Comparison of ENCODE assay signal across 8 cellular contexts in genomic region chr12:133130038-133130807, GRCh38. TPM values are rescaled to one million over a fixed set of nuclear protein-coding genes. Genes with fewer than 3 reads are reported as not detected.
DNase-seq lines count a peak whose midpoint lies in the region; ATAC-seq and TF ChIP-seq lines count a peak whose summit lies in the region.

Gene ZNF10 (plus strand): TSS chr12:133130627. CDS start chr12:133144493, 13,866 bp downstream.
Gene ZNF891 (minus strand): TSS chr12:133130274. CDS start chr12:133121918, 8,356 bp downstream.

- TF ChIP-seq CTCF in DOHH2 (IDR thresholded peaks at IDR 0.05; ENCODE audit: low read depth, low read length, poor library complexity, severe bottlenecking) = no peak
- no peak for TF ChIP-seq CTCF in fibroblast of the aortic adventitia (IDR thresholded peaks at IDR 0.05; ENCODE audit: insufficient read depth, low read length)
- no peak for TF ChIP-seq CTCF in nephron (IDR thresholded peaks at IDR 0.05; ENCODE audit: unreplicated experiment in 3 of 3)

- no peaks in the 10 kb centered on the region for H3K27me3 Mint-ChIP-seq in nephron (ENCODE audit: low read depth)

- peak within 1 kb of the TSS; percentile 93 for H2AFZ ChIP-seq in Karpas-422 (ENCODE audit: low read length)

- H3K9me3 ChIP-seq in DOHH2 (ENCODE audit: control insufficient read depth, insufficient read depth, low read length) (peaks cover 50% of the 10 kb centered on the region), Karpas-422 (ENCODE audit: low read length) (peaks cover 53% of the 10 kb centered on the region)

- H3K4me2 ChIP-seq in DOHH2 (ENCODE audit: low read length) (peak within 1 kb of the TSS; percentile 89), Karpas-422 (ENCODE audit: low read depth, low read length, poor library complexity, severe bottlenecking) (peak within 1 kb of the TSS; percentile 86)

- H3K4me3 ChIP-seq in DOHH2 (ENCODE audit: low read length) (peak within 1 kb of the TSS; percentile 94), Karpas-422 (ENCODE audit: low read length) (peak within 1 kb of the TSS; percentile 83), fibroblast of the aortic adventitia (ENCODE audit: low read depth, low read length) (peak within 1 kb of the TSS; percentile 90)

- H3K27me3 ChIP-seq in DOHH2 (ENCODE audit: control insufficient read depth, low read length) (no peaks in the 10 kb centered on the region), Karpas-422 (ENCODE audit: low read length) (no peaks in the 10 kb centered on the region)

- peaks cover 39% of the 10 kb centered on the region for H3K36me3 ChIP-seq in DOHH2 (ENCODE audit: control insufficient read depth, low read length)
- peaks cover 66% of the 10 kb centered on the region for H3K36me3 ChIP-seq in Karpas-422 (ENCODE audit: insufficient read depth, low read length)

- peak; percentile 99 for DNase-seq in Karpas-422
- peak; percentile 94 for DNase-seq in RPMI8226
- DNase-seq in activated effector memory CD4-positive, alpha-beta T cell treated with Interleukin-2 at 50 U/mL for 16 hours = peak; percentile 95
- peak; percentile 94 for DNase-seq in fibroblast of the aortic adventitia (ENCODE audit: low read depth)
- peak; percentile 99 for DNase-seq in stimulated activated naive CD8-positive, alpha-beta T cell treated with anti-CD3 and anti-CD28 coated beads, Interleukin-15, Interleukin-2, amounts not matched to agents 100 U/mL and 50 U/mL, for 24 hours

- H3K4me1 ChIP-seq in DOHH2 (ENCODE audit: control insufficient read depth, low read length) (peaks cover 8% of the 10 kb centered on the region; the same call in 1 of the 2 replicates), Karpas-422 (ENCODE audit: low read length) (peaks cover 8% of the 10 kb centered on the region; the same call in 1 of the 2 replicates)

- H3F3A ChIP-seq in DOHH2 (ENCODE audit: control insufficient read depth, insufficient read depth) = peaks cover 10% of the 10 kb centered on the region

- no peaks in the 10 kb centered on the region for H4K20me1 ChIP-seq in DOHH2 (ENCODE audit: control insufficient read depth, insufficient read depth, low read depth, low read length)
- no peaks in the 10 kb centered on the region for H4K20me1 ChIP-seq in Karpas-422 (ENCODE audit: insufficient read depth, low read depth, low read length)

- H3K27ac Mint-ChIP-seq in nephron = peak within 1 kb of the TSS; percentile 97 to 99 (median 98)

- ATAC-seq in GM21825 (IDR thresholded peaks at IDR 0.05; ENCODE audit: unreplicated experiment) = peak; percentile 91
- ATAC-seq in stimulated activated naive CD8-positive, alpha-beta T cell treated with anti-CD3 and anti-CD28 coated beads, Interleukin-15, Interleukin-2, amounts not matched to agents 100 U/mL and 50 U/mL, for 24 hours = peak; percentile 97

- peaks cover 5% of the 10 kb centered on the region for H3K4me1 Mint-ChIP-seq in nephron

- H3K9ac ChIP-seq in Karpas-422 (ENCODE audit: low read length) = peak within 1 kb of the TSS; percentile 83

- H3K9me2 ChIP-seq in DOHH2 (replicated peaks; ENCODE audit: control insufficient read depth, low read length) (no peaks in the 10 kb centered on the region), Karpas-422 (replicated peaks; ENCODE audit: insufficient read depth, low read length) (no peaks in the 10 kb centered on the region)

- peak within 1 kb of the TSS; percentile 94 to 100 (median 98) for H3K4me3 Mint-ChIP-seq in nephron

- H3K9me3 Mint-ChIP-seq in nephron = peaks cover 64% of the 10 kb centered on the region

- H3K79me2 ChIP-seq in DOHH2 (ENCODE audit: control insufficient read depth, low read length) = peaks cover 9% of the 10 kb centered on the region
- peaks cover 59% of the 10 kb centered on the region for H3K79me2 ChIP-seq in Karpas-422 (ENCODE audit: low read length)

- H3K27ac ChIP-seq in DOHH2 (ENCODE audit: low read depth, low read length) = peak within 1 kb of the TSS; percentile 77
- H3K27ac ChIP-seq in Karpas-422 (ENCODE audit: low read length) = peak within 1 kb of the TSS; percentile 81

- peaks cover 95% of the 10 kb centered on the region for H3K36me3 Mint-ChIP-seq in nephron (ENCODE audit: low read depth)

RNA-seq across cellular contexts. Expression of gene ZNF10, which starts in this region (rescaled TPM):
- 13.3 and 17.7 TPM in 2 replicates for total RNA-seq in Karpas-422 (2014; rRNA removed; shearing (Covaris generic); ENCODE audit: low replicate concordance)
- 9.5 and 10.3 TPM in 2 replicates for total RNA-seq in fibroblast of the aortic adventitia (ENCODE audit: low replicate concordance)

RNA-seq across cellular contexts. Expression of gene ZNF891, which starts in this region (rescaled TPM):
- total RNA-seq in Karpas-422 (2014; rRNA removed; shearing (Covaris generic); ENCODE audit: low replicate concordance) = 4.0 and 5.4 TPM in 2 replicates
- 1.8 and 1.9 TPM in 2 replicates for total RNA-seq in fibroblast of the aortic adventitia (ENCODE audit: low replicate concordance)

Comparison
In these comparisons a context has a peak if more than half of its experiments do, and no peak if none do; other contexts are left out.
1. Peak in every context shown above with its lines: DNase-seq, ATAC-seq, H3K4me3 ChIP-seq and H3K27ac ChIP-seq.